In the genomic region with DNA sequence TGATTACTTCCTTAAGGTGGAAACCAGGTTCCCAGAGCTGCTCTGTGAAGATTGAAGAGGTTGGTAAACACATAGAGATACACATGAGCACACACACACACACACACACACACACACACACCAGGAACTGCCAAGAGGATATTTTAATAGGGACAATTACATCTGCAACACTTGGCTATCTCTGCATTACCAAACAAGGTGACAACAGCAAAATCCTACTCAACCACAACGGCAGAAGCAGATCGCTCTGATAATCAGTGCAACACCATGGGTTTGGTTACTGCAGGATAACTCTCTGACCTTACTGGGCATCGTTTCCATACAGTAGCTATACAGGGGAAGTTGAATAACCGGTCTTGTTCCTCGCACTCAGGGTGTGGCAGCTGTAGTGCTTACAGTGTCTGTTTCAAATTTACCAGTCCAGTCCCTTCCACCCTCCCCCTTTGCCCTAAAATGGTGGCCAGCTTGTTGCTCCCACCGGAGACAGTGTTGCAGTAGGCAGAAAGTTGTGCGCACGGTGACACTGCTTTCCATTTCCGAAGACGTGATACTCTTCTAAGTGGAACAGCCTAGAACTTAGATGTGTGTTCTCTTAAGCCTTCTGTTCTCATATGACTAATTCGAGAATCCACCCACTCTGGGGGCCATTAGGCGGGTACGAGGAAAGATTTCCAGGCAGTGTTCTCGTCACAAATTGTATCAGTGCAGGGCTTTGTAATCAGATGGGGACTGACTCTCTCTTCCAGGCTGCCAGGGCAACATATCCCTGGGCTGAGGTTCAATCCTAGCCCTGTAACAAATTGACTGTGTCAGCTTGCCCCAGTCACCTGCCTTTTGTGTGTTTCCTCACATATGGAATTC, we compare ENCODE assay signal across 16 cellular contexts.
DNase-seq lines count a peak whose midpoint lies in the region; ATAC-seq and TF ChIP-seq lines count a peak whose summit lies in the region.
"Had no signal": no experiment of that assay in that cellular context is flagged by ENCODE, and none has a peak within 500 bp of the region (broad histone marks: within the 10 kb centered on the region; RNA-seq: fewer than 3 reads in every experiment).

No MANE protein-coding gene starts in this region.

- no peaks in the 10 kb centered on the region for H3K9me3 ChIP-seq in RWPE2 (ENCODE audit: severe bottlenecking)
- H3K9me3 ChIP-seq: tibial artery had no signal

- no peaks in the 10 kb centered on the region for H3K27me3 ChIP-seq in RWPE2 (ENCODE audit: insufficient read depth, poor library complexity, severe bottlenecking)
- H3K27me3 ChIP-seq: tibial artery had no signal

- TF ChIP-seq CTCF in RWPE2 (IDR thresholded peaks at IDR 0.05; ENCODE audit: poor library complexity, severe bottlenecking), result no peak

- H3K4me3 ChIP-seq in RWPE2 (ENCODE audit: severe bottlenecking), result no peak overlapping the region
- H3K4me3 ChIP-seq: dorsolateral prefrontal cortex, tibial artery had no signal

- H3K4me1 ChIP-seq in RWPE2 (ENCODE audit: insufficient read depth, poor library complexity, severe bottlenecking), result peaks cover 33% of the 10 kb centered on the region

- DNase-seq in stimulated activated CD4-positive, alpha-beta T cell treated with anti-CD3 and anti-CD28 coated beads, Interleukin-4, amount 100 ng/mL, for 4 hours, result peak; percentile 3 to 26
- DNase-seq in stimulated activated CD4-positive, alpha-beta T cell treated with anti-CD3 and anti-CD28 coated beads, Interleukin-4, amount 100 ng/mL, for 1 hour, result no peak
- DNase-seq in RWPE2 (ENCODE audit: low spot score), result no peak
- DNase-seq in kidney tubule cell (ENCODE audit: low spot score), result peak; percentile 30
- no peak for DNase-seq in NCI-H1436 treated with DMSO at 0.1 percent for 48 hours (lab: John Stamatoyannopoulos, UW)
- no peak for DNase-seq in RPMI8226
- DNase-seq: activated CD8-positive, alpha-beta T cell treated with anti-CD3 and anti-CD28 coated beads for 36 hours; activated gamma-delta T cell; dorsolateral prefrontal cortex; NCI-H1048; NCI-H446 treated with DMSO at 0.1 percent for 48 hours; occipital lobe; T-helper 9 cell; tibial artery had no signal

- H3K27ac ChIP-seq in RWPE2 (ENCODE audit: poor library complexity, severe bottlenecking), result peak overlapping the region; percentile 72
- H3K27ac ChIP-seq: dorsolateral prefrontal cortex, tibial artery had no signal

- no peaks in the 10 kb centered on the region for H3K36me3 ChIP-seq in RWPE2 (ENCODE audit: low read depth)
- H3K36me3 ChIP-seq: tibial artery had no signal

- ATAC-seq in RWPE2 (ENCODE audit: low read depth), result peak; percentile 79
- no peak for ATAC-seq in GM21447 (IDR thresholded peaks at IDR 0.05; ENCODE audit: unreplicated experiment)
- ATAC-seq in HG02852 (IDR thresholded peaks at IDR 0.05; ENCODE audit: unreplicated experiment), result no peak
- ATAC-seq: activated CD8-positive, alpha-beta T cell treated with anti-CD3 and anti-CD28 coated beads for 36 hours had no signal

Comparison
In these comparisons a context has a peak if more than half of its experiments do, and no peak if none do; other contexts are left out.
1. DNase-seq: peak in stimulated activated CD4-positive, alpha-beta T cell treated with anti-CD3 and anti-CD28 coated beads, Interleukin-4, amount 100 ng/mL, for 4 hours (2 of 2) and kidney tubule cell (single experiment); none in stimulated activated CD4-positive, alpha-beta T cell treated with anti-CD3 and anti-CD28 coated beads, Interleukin-4, amount 100 ng/mL, for 1 hour (single experiment), RWPE2 (single experiment), NCI-H1436 treated with DMSO at 0.1 percent for 48 hours (single experiment) and RPMI8226 (single experiment).